Comparison of ENCODE assay signal across 8 cellular contexts in genomic region chr5:161778796-161779195, GRCh38.
"Had no signal": no experiment of that assay in that cellular context is flagged by ENCODE, and none has a peak within 500 bp of the region (broad histone marks: within the 10 kb centered on the region; RNA-seq: fewer than 3 reads in every experiment).

No MANE protein-coding gene starts in this region.

- DNase-seq: GM23248, GOT3, H9, HCEC 1CT, KBM-7 had no signal

- H3K4me3 ChIP-seq: GM23248 had no signal

- H3K27ac ChIP-seq: GM23248, HL-60, KMS-11 had no signal

- ATAC-seq: HepG2 had no signal
